8 cellular contexts compared by ENCODE assay signal in the genomic region with DNA sequence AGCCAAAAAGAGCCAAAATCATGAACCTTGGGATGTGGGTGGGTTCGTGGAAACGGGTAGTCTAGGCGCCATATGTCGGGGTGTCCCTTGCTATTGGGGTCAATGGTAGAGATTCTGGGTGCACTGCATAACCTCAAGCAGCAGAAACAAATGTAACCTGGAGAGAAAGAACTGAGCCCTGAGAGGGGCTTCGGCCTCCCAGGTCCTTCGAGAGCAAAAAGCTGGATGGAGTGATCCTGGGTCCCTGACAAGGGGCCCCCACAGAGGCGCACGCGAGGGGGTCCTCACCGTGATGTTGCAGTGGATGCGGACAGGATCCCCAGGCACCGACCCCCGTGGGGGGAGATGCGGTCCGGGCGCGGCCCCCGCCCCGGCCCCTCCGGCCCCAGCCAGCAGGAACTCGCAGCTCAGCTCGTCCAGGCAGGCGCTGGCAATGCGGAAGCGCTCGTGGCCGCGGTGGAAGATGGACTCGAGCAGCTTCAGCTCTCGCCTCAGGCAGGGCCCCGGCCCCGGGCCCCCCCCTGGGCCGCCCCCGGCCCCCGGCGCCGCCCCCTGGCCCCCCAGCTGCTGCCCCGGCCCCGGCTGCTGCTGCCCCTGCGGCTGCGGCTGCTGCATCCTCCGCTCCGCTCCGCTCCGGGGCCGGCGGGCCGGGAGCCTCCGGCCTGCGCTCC. TPM values are rescaled to one million over a fixed set of nuclear protein-coding genes. Genes with fewer than 3 reads are reported as not detected.
DNase-seq lines count a peak whose midpoint lies in the region; ATAC-seq, FAIRE-seq and TF ChIP-seq lines count a peak whose summit lies in the region.

No MANE protein-coding gene starts in this region.

- H3K27me3 ChIP-seq in heart left ventricle: no peaks in the 10 kb centered on the region
- no peaks in the 10 kb centered on the region for H3K27me3 ChIP-seq in psoas muscle (ENCODE audit: insufficient read depth in 3 of 3, low read length in 2 of 3)

- DNase-seq in CD14-positive monocyte (ENCODE audit: low spot score): peak; percentile 75
- peak; percentile 63 for DNase-seq in NCI-H69 (lab: John Stamatoyannopoulos, UW)
- peak; percentile 62 for DNase-seq in activated naive CD4-positive, alpha-beta T cell treated with anti-CD3 and anti-CD28 coated beads, Interleukin-2, amount 10 ng/mL, durations not matched to agents 7 days and 5 days
- DNase-seq in heart left ventricle: peak; percentile 53 to 79 (median 69)
- peak; percentile 48 to 83 for DNase-seq in psoas muscle
- DNase-seq in urothelium cell line (ENCODE audit: low spot score): no peak
- DNase-seq in NCI-H2029 (lab: John Stamatoyannopoulos, UW): no peak

- H3K4me3 ChIP-seq in heart left ventricle (peak overlapping the region; percentile 67 to 98 (median 95)), psoas muscle (peak overlapping the region; percentile 91)

- no peak for TF ChIP-seq POLR2A in heart left ventricle (IDR thresholded peaks at IDR 0.05)

- H3K36me3 Mint-ChIP-seq in CD14-positive monocyte: peaks cover 30 to 35% of the 10 kb centered on the region in 2 donors
- peaks cover 42% of the 10 kb centered on the region for H3K36me3 Mint-ChIP-seq in activated naive CD4-positive, alpha-beta T cell treated with anti-CD3 and anti-CD28 coated beads, Interleukin-2, amount 10 ng/mL, durations not matched to agents 7 days and 5 days

- 0 to 1% (median 1%) methylated on average over 18 to 50 of the region's 50 CpGs for WGBS in heart left ventricle, 4 donors
- 0 to 2% (median 0%) methylated on average over 12 to 49 of the region's 50 CpGs for WGBS in psoas muscle, 3 donors

- peak overlapping the region; percentile 76 to 93 (median 91) for H3K27ac Mint-ChIP-seq in CD14-positive monocyte
- H3K27ac Mint-ChIP-seq in activated naive CD4-positive, alpha-beta T cell treated with anti-CD3 and anti-CD28 coated beads, Interleukin-2, amount 10 ng/mL, durations not matched to agents 7 days and 5 days: peak overlapping the region; percentile 83

- TF ChIP-seq CTCF in CD14-positive monocyte (IDR thresholded peaks at IDR 0.05): no peak
- no peak for TF ChIP-seq CTCF in heart left ventricle (IDR thresholded peaks at IDR 0.05)
- TF ChIP-seq CTCF in psoas muscle (IDR thresholded peaks at IDR 0.05): no peak

- peaks cover 0 to 34% (median 28%) of the 10 kb centered on the region in 9 donors for H3K36me3 ChIP-seq in heart left ventricle
- peaks cover 0 to 29% of the 10 kb centered on the region in 2 donors for H3K36me3 ChIP-seq in psoas muscle (ENCODE audit: insufficient read depth in 1 of 2, low read depth in 1 of 2)

- intact Hi-C loops in CD14-positive monocyte (cut with micrococcal nuclease) (loop anchor here (2.0 to 10.0 kb wide), 8 partner anchors 49 to 584 kb away; a partner anchor contains a TSS), heart left ventricle (cut with DNase I) (loop anchor here in 8 of 10 donors (1.0 to 10.0 kb wide), 14 partner anchors 49 to 527 kb away; a partner anchor contains a TSS), psoas muscle (cut with DNase I) (loop anchor here (5.0 to 10.0 kb wide), 4 partner anchors 309 to 497 kb away; a partner anchor contains a TSS)

- H3K27me3 Mint-ChIP-seq in CD14-positive monocyte (ENCODE audit: low read depth in 3 of 3): peaks cover 0 to 2% (median 0%) of the 10 kb centered on the region in 3 donors
- H3K27me3 Mint-ChIP-seq in activated naive CD4-positive, alpha-beta T cell treated with anti-CD3 and anti-CD28 coated beads, Interleukin-2, amount 10 ng/mL, durations not matched to agents 7 days and 5 days: peaks cover under 1% of the 10 kb centered on the region

- CTCF ChIA-PET in activated naive CD4-positive, alpha-beta T cell treated with anti-CD3 and anti-CD28 coated beads, Interleukin-2, amount 10 ng/mL, durations not matched to agents 7 days and 5 days (lab: Charles Lee): no interaction called here

- peak overlapping the region; percentile 86 to 93 for H3K4me3 Mint-ChIP-seq in CD14-positive monocyte
- H3K4me3 Mint-ChIP-seq in activated naive CD4-positive, alpha-beta T cell treated with anti-CD3 and anti-CD28 coated beads, Interleukin-2, amount 10 ng/mL, durations not matched to agents 7 days and 5 days: peak overlapping the region; percentile 91

- H3K9me3 ChIP-seq in heart left ventricle: no peaks in the 10 kb centered on the region
- no peaks in the 10 kb centered on the region for H3K9me3 ChIP-seq in psoas muscle

- H3K27ac ChIP-seq in heart left ventricle (peak overlapping the region; percentile 85 to 97 (median 92)), psoas muscle (peak overlapping the region; percentile 97)

- H3K4me1 ChIP-seq in heart left ventricle: peaks cover 3 to 43% (median 27%) of the 10 kb centered on the region in 12 donors
- H3K4me1 ChIP-seq in psoas muscle: peaks cover 42% of the 10 kb centered on the region

- H3K9me3 Mint-ChIP-seq in CD14-positive monocyte: no peaks in the 10 kb centered on the region
- no peaks in the 10 kb centered on the region for H3K9me3 Mint-ChIP-seq in activated naive CD4-positive, alpha-beta T cell treated with anti-CD3 and anti-CD28 coated beads, Interleukin-2, amount 10 ng/mL, durations not matched to agents 7 days and 5 days

- FAIRE-seq in urothelium cell line (lab: Jason Lieb, UNC): no peak

- H3K4me1 Mint-ChIP-seq in CD14-positive monocyte: peaks cover 29% of the 10 kb centered on the region
- H3K4me1 Mint-ChIP-seq in activated naive CD4-positive, alpha-beta T cell treated with anti-CD3 and anti-CD28 coated beads, Interleukin-2, amount 10 ng/mL, durations not matched to agents 7 days and 5 days: peaks cover 36% of the 10 kb centered on the region

- ATAC-seq in GM21723 (IDR thresholded peaks at IDR 0.05; ENCODE audit: unreplicated experiment) (peak; percentile 23), heart left ventricle (peak in 1 of 4 donors; percentile 0), psoas muscle (no peak)

RNA-seq across cellular contexts. Expression of a gene that starts 0.4 kb away (rescaled TPM):
- polyA plus RNA-seq in CD14-positive monocyte (1 to 10 TPM; 6.4 to 8.4 TPM), heart left ventricle (10 to 100 TPM; 23.0 to 36.2 TPM), psoas muscle (10 to 100 TPM; 34.0 to 57.5 (median 50.8) TPM)
- total RNA-seq in heart left ventricle (10 to 100 TPM; 22.1 to 79.4 (median 58.8) TPM), psoas muscle (10 to 100 TPM; 43.1 to 65.5 (median 54.8) TPM)

RNA-seq across cellular contexts. Expression of a gene that starts 9.5 kb away (rescaled TPM):
- not detected for polyA plus RNA-seq in CD14-positive monocyte
- total RNA-seq in heart left ventricle: under 1 TPM in 3 of 9 donors, not detected in 6; 0.05 to 0.14 (median 0.06) TPM
- under 1 TPM in 1 of 2 donors, not detected in 1; 0.03 TPM for polyA plus RNA-seq in heart left ventricle
- under 1 TPM in 1 of 4 donors, not detected in 3; 0.08 TPM for total RNA-seq in psoas muscle
- polyA plus RNA-seq in psoas muscle: under 1 TPM in 1 of 3 donors, not detected in 2; 0.01 TPM

RNA-seq across cellular contexts. Expression of a gene that starts 49.9 kb away (rescaled TPM):
- 100 to 1,000 TPM in 1 of 2 donors, 10 to 100 TPM in 1; 57.3 to 100 TPM for polyA plus RNA-seq in CD14-positive monocyte
- 100 to 1,000 TPM in 1 of 9 donors, 10 to 100 TPM in 8; 52.1 to 117 (median 63.1) TPM for total RNA-seq in heart left ventricle
- 10 to 100 TPM; 16.0 to 29.5 TPM for polyA plus RNA-seq in heart left ventricle
- total RNA-seq in psoas muscle: 10 to 100 TPM; 21.1 to 34.8 (median 25.4) TPM
- polyA plus RNA-seq in psoas muscle: 10 to 100 TPM in 1 of 3 donors, 1 to 10 TPM in 2; 8.8 to 17.7 (median 9.1) TPM

RNA-seq across cellular contexts. Expression of a gene that starts 55.9 kb away (rescaled TPM):
- polyA plus RNA-seq in CD14-positive monocyte (not detected), heart left ventricle (10 to 100 TPM; 10.1 to 17.7 TPM), psoas muscle (1 to 10 TPM; 4.0 to 6.2 (median 4.3) TPM)
- total RNA-seq in heart left ventricle (10 to 100 TPM; 11.1 to 19.4 (median 11.9) TPM), psoas muscle (1 to 10 TPM; 5.6 to 7.4 (median 7.0) TPM)

RNA-seq across cellular contexts. Expression of a gene that starts 56.1 kb away (rescaled TPM):
- polyA plus RNA-seq in CD14-positive monocyte: not detected
- 1 to 10 TPM in 8 of 9 donors, under 1 TPM in 1; 0.71 to 3.4 (median 1.8) TPM for total RNA-seq in heart left ventricle
- 1 to 10 TPM; 2.9 to 3.0 TPM for polyA plus RNA-seq in heart left ventricle
- under 1 TPM; 0.50 to 0.97 (median 0.68) TPM for total RNA-seq in psoas muscle
- polyA plus RNA-seq in psoas muscle: 1 to 10 TPM in 1 of 3 donors, under 1 TPM in 2; 0.69 to 2.3 (median 0.99) TPM

Comparison
In these comparisons a context has a peak if more than half of its experiments do, and no peak if none do; other contexts are left out.
1. DNase-seq: peak in CD14-positive monocyte (single experiment), NCI-H69 (single experiment), activated naive CD4-positive, alpha-beta T cell treated with anti-CD3 and anti-CD28 coated beads, Interleukin-2, amount 10 ng/mL, durations not matched to agents 7 days and 5 days (single experiment), heart left ventricle (5 of 5) and psoas muscle (2 of 2); none in urothelium cell line (single experiment) and NCI-H2029 (single experiment).